ENCODE assay signal across 10 cellular contexts in the genomic region with DNA sequence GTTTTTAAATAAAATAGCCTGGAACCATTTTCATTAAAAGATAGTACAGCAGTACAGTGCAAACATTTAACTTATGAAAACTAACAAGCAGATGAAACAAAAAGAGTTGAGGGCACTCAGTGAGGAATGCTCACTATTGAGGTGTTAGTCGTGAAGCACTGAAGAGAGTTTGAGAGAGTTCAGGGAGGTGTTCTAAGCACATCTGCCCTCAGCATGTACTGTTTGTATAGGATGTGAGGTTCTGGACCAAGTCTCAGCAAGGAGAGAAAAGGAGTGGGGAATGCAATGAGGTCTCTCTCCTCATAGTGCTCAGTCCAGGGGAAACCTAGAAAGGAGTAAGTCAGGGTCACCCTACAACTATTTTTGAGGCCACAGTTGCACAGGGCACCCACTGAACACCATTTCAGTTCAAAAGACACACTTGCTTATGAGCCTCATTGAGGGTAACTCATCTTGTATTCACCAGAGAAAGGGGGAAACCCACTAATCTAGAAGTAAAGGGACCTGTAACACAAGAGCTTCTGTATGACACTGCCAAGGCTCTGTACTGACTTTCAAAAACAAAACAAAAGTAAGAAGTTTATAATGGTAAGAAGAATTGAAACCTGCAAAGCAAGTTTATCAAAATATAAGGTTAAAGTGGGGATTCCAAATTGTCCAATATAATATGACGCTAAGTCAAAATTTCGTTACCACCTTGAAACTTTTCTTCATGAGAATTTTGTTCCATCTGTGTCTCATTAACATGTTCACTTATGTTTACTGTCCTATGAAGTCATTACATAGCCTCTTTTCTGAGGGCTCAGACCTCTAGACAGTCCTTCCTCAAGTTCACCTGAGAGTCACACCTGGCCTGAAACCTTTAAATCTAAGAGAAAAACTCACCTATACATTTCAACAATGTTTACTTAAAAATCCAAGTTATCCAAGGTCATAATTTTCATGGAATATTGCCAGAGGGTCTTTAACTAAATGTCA.
DNase-seq lines count a peak whose midpoint lies in the region; ATAC-seq and TF ChIP-seq lines count a peak whose summit lies in the region.
"Had no signal": no experiment of that assay in that cellular context is flagged by ENCODE, and none has a peak within 500 bp of the region (broad histone marks: within the 10 kb centered on the region; RNA-seq: fewer than 3 reads in every experiment).

No MANE protein-coding gene starts in this region.

- H3K9me3 Mint-ChIP-seq in activated T-cell treated with anti-CD3 and anti-CD28 coated beads, Interleukin-2, amount 50 U/mL, for 4 hours, result peaks cover 26% of the 10 kb centered on the region
- peaks cover 37 to 39% of the 10 kb centered on the region in 2 donors for H3K9me3 Mint-ChIP-seq in stimulated activated naive CD8-positive, alpha-beta T cell treated with anti-CD3 and anti-CD28 coated beads, Interleukin-15, amount 100 ng/mL, for 72 hours

- CTCF ChIA-PET in GM10248 (lab: Yijun Ruan, JAX), result interaction anchor here (1.6 kb wide), 1 partner anchor 22 kb away, joined by 4 read pairs; no protein-coding TSS in a partner anchor

- peaks cover 21% of the 10 kb centered on the region for H3K36me3 Mint-ChIP-seq in activated T-cell treated with anti-CD3 and anti-CD28 coated beads, Interleukin-2, amount 50 U/mL, for 4 hours (ENCODE audit: insufficient read depth)
- peaks cover 7% of the 10 kb centered on the region for H3K36me3 Mint-ChIP-seq in T-helper 17 cell (ENCODE audit: low read depth)

- POLR2A ChIA-PET in GM10248 (lab: Yijun Ruan, JAX), result interaction anchor here (0.6 kb wide), 1 partner anchor 197 kb away, joined by 3 read pairs; no protein-coding TSS in a partner anchor

- peak overlapping the region; percentile 27 for H3K4me3 Mint-ChIP-seq in activated T-cell treated with anti-CD3 and anti-CD28 coated beads, Interleukin-2, amount 50 U/mL, for 4 hours
- H3K4me3 Mint-ChIP-seq in T-helper 17 cell, result no peak overlapping the region
- peak overlapping the region; percentile 64 to 69 for H3K4me3 Mint-ChIP-seq in stimulated activated naive CD8-positive, alpha-beta T cell treated with anti-CD3 and anti-CD28 coated beads, Interleukin-15, amount 100 ng/mL, for 72 hours

- no peaks in the 10 kb centered on the region for H3K27me3 Mint-ChIP-seq in activated T-cell treated with anti-CD3 and anti-CD28 coated beads, Interleukin-2, amount 50 U/mL, for 4 hours (ENCODE audit: low read depth)
- H3K27me3 Mint-ChIP-seq in T-helper 17 cell, result no peaks in the 10 kb centered on the region
- no peaks in the 10 kb centered on the region for H3K27me3 Mint-ChIP-seq in stimulated activated naive CD8-positive, alpha-beta T cell treated with anti-CD3 and anti-CD28 coated beads, Interleukin-15, amount 100 ng/mL, for 72 hours

- no peak for DNase-seq in activated T-cell treated with anti-CD3 and anti-CD28 coated beads, Interleukin-2, amount 50 U/mL, for 4 hours
- no peak for DNase-seq in activated T-cell treated with anti-CD3 and anti-CD28 coated beads, Interleukin-2, amount 50 U/mL, for 1 hour
- DNase-seq in T-helper 17 cell (no peak), DMS79 treated with DMSO at 0.1 percent for 48 hours (lab: John Stamatoyannopoulos, UW) (no peak), GM10248 (ENCODE audit: extremely low spot score) (no peak)
- DNase-seq in stimulated activated naive CD8-positive, alpha-beta T cell treated with anti-CD3 and anti-CD28 coated beads, Interleukin-15, amount 100 ng/mL, for 72 hours, result no peak
- DNase-seq: NCI-H524 treated with DMSO at 0.1 percent for 48 hours, small intestine had no signal

- peaks cover 84% of the 10 kb centered on the region for H3K4me1 Mint-ChIP-seq in activated T-cell treated with anti-CD3 and anti-CD28 coated beads, Interleukin-2, amount 50 U/mL, for 4 hours (ENCODE audit: low read depth)
- peaks cover 31% of the 10 kb centered on the region for H3K4me1 Mint-ChIP-seq in T-helper 17 cell
- H3K4me1 Mint-ChIP-seq in stimulated activated naive CD8-positive, alpha-beta T cell treated with anti-CD3 and anti-CD28 coated beads, Interleukin-15, amount 100 ng/mL, for 72 hours, result peaks cover 77% of the 10 kb centered on the region

- no peak for TF ChIP-seq CTCF in GM10248 (IDR thresholded peaks at IDR 0.05; ENCODE audit: control extremely low read depth, extremely low read depth, low read depth, missing control alignments)

- H3K27ac Mint-ChIP-seq in T-helper 17 cell, result peak overlapping the region; percentile 92
- peak overlapping the region; percentile 45 to 90 for H3K27ac Mint-ChIP-seq in stimulated activated naive CD8-positive, alpha-beta T cell treated with anti-CD3 and anti-CD28 coated beads, Interleukin-15, amount 100 ng/mL, for 72 hours

- no peaks in the 10 kb centered on the region for H3K9me3 ChIP-seq in T-helper 17 cell (ENCODE audit: control insufficient read depth, low read length, poor library complexity, severe bottlenecking)

- ATAC-seq in activated T-cell treated with anti-CD3 and anti-CD28 coated beads, Interleukin-2, amount 50 U/mL, for 4 hours, result peak; percentile 94 to 97
- ATAC-seq in HG02642 (IDR thresholded peaks at IDR 0.05; ENCODE audit: poor library complexity, unreplicated experiment) (peak; percentile 78), T-helper 17 cell (peak; percentile 92), HG03469 (IDR thresholded peaks at IDR 0.05; ENCODE audit: unreplicated experiment) (no peak)
- ATAC-seq in stimulated activated naive CD8-positive, alpha-beta T cell treated with anti-CD3 and anti-CD28 coated beads, Interleukin-15, amount 100 ng/mL, for 72 hours, result peak; percentile 94
